In the genomic region with DNA sequence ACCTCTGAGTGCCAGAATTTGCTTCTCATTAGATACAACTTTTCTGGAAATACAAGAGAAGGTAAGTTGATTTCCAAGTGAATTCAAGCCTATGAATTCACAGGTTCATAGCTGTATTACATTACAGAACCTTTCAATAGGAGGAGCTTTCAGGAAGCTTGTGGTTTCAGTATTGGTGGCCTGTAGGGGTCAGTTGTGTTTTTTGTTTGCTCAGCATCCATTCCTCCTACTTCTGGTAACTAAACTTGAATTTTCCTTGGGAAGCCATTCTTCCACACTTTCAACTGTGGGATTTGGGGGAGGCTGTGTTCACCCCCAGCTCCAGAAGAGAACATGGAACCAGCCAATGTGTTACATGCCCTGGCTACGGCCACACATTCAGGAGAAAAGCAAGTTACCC, we compare ENCODE assay signal across 16 cellular contexts. TPM values are rescaled to one million over a fixed set of nuclear protein-coding genes. Genes with fewer than 3 reads are reported as not detected.
DNase-seq lines count a peak whose midpoint lies in the region; TF ChIP-seq lines count a peak whose summit lies in the region.
"Had no signal": no experiment of that assay in that cellular context is flagged by ENCODE, and none has a peak within 500 bp of the region (broad histone marks: within the 10 kb centered on the region; RNA-seq: fewer than 3 reads in every experiment).

No MANE protein-coding gene starts in this region.

- H3K4me1 ChIP-seq in Loucy (ENCODE audit: insufficient read depth, low read length, poor library complexity, severe bottlenecking) (peaks cover 12% of the 10 kb centered on the region), mesenchymal stem cell (ENCODE audit: control insufficient read depth, insufficient read depth, low read depth, low read length) (no peaks in the 10 kb centered on the region)

- H3K27me3 ChIP-seq in Loucy (ENCODE audit: insufficient read depth, low read length, poor library complexity, severe bottlenecking) (no peaks in the 10 kb centered on the region), mesenchymal stem cell (ENCODE audit: control insufficient read depth in 1 of 2, insufficient read depth in 1 of 2, low read length in 2 of 2) (peaks cover 0 to 39% of the 10 kb centered on the region in 2 experiments)
- H3K27me3 ChIP-seq: neutrophil had no signal

- H2BK15ac ChIP-seq in mesenchymal stem cell (ENCODE audit: low read depth, poor library complexity, severe bottlenecking), result no peak overlapping the region

- H3K4me1 Mint-ChIP-seq in activated T-helper 1 cell treated with anti-CD3 and anti-CD28 coated beads, Interleukin-12 subunit alpha, Interleukin-12 subunit beta, Interleukin-2, Interleukin-4 antibody, amounts not matched to agents 30 ng/mL and 10 ng/mL and 1 ng/mL, durations not matched to agents 14 hours and 24 hours and 36 hours (ENCODE audit: low read depth), result peaks cover 6% of the 10 kb centered on the region
- H3K4me1 Mint-ChIP-seq: T-helper 17 cell had no signal

- H3K27me3 Mint-ChIP-seq in activated T-helper 1 cell treated with anti-CD3 and anti-CD28 coated beads, Interleukin-12 subunit alpha, Interleukin-12 subunit beta, Interleukin-2, Interleukin-4 antibody, amounts not matched to agents 30 ng/mL and 10 ng/mL and 1 ng/mL, durations not matched to agents 14 hours and 24 hours and 36 hours (ENCODE audit: insufficient read depth), result peaks cover 21% of the 10 kb centered on the region
- H3K27me3 Mint-ChIP-seq: activated CD8-positive, alpha-beta T cell treated with anti-CD3 and anti-CD28 coated beads for 36 hours; T-helper 17 cell had no signal

- 85% methylated on average over 1 of the region's 1 CpG for WGBS in mesenchymal stem cell

- no peak overlapping the region for H2BK120ac ChIP-seq in mesenchymal stem cell (ENCODE audit: low read depth, low read length)

- no peak overlapping the region for H2BK5ac ChIP-seq in mesenchymal stem cell (ENCODE audit: low read depth, low read length, poor library complexity, severe bottlenecking)

- H3K9ac ChIP-seq in Loucy (ENCODE audit: low read depth, low read length, poor library complexity, severe bottlenecking) (no peak overlapping the region), mesenchymal stem cell (ENCODE audit: low read length) (no peak overlapping the region)

- no peak overlapping the region for H2AFZ ChIP-seq in Loucy (ENCODE audit: low read length)
- no peak overlapping the region for H2AFZ ChIP-seq in mesenchymal stem cell (ENCODE audit: low read depth, low read length)

- no peaks in the 10 kb centered on the region for H4K20me1 ChIP-seq in Loucy (ENCODE audit: insufficient read depth, low read length, poor library complexity, severe bottlenecking)

- H3K14ac ChIP-seq in mesenchymal stem cell (ENCODE audit: low read length in 2 of 2), result no peak overlapping the region

- H3K23ac ChIP-seq in mesenchymal stem cell (ENCODE audit: low read length in 2 of 2), result no peak overlapping the region

- H2AK5ac ChIP-seq in mesenchymal stem cell (ENCODE audit: low read length, severe bottlenecking), result no peak overlapping the region

- no peaks in the 10 kb centered on the region for H3K9me2 ChIP-seq in Loucy (replicated peaks; ENCODE audit: low read depth, low read length)

- no peak overlapping the region for H3K4me3 Mint-ChIP-seq in activated T-helper 1 cell treated with anti-CD3 and anti-CD28 coated beads, Interleukin-12 subunit alpha, Interleukin-12 subunit beta, Interleukin-2, Interleukin-4 antibody, amounts not matched to agents 30 ng/mL and 10 ng/mL and 1 ng/mL, durations not matched to agents 14 hours and 24 hours and 36 hours
- H3K4me3 Mint-ChIP-seq: activated CD8-positive, alpha-beta T cell treated with anti-CD3 and anti-CD28 coated beads for 36 hours; T-helper 17 cell; type B pancreatic cell had no signal

- peaks cover 9% of the 10 kb centered on the region; the same call in 1 of the 2 replicates for H3F3A ChIP-seq in Loucy (ENCODE audit: low read depth)

- in situ Hi-C loops in astrocyte of the spinal cord (cut with HindIII; ENCODE audit: low sequenced_read_pairs), result loop anchor here (25.0 kb wide), 1 partner anchor 107 kb away; no protein-coding TSS in a partner anchor

- no peak overlapping the region for H3K27ac Mint-ChIP-seq in activated T-helper 1 cell treated with anti-CD3 and anti-CD28 coated beads, Interleukin-12 subunit alpha, Interleukin-12 subunit beta, Interleukin-2, Interleukin-4 antibody, amounts not matched to agents 30 ng/mL and 10 ng/mL and 1 ng/mL, durations not matched to agents 14 hours and 24 hours and 36 hours
- H3K27ac Mint-ChIP-seq: activated CD8-positive, alpha-beta T cell treated with anti-CD3 and anti-CD28 coated beads for 36 hours; T-helper 17 cell; type B pancreatic cell had no signal

- no peak overlapping the region for H2BK12ac ChIP-seq in mesenchymal stem cell (ENCODE audit: low read length in 2 of 2)

- H3K79me2 ChIP-seq in Loucy (ENCODE audit: insufficient read depth, low read length), result no peaks in the 10 kb centered on the region

- no peaks in the 10 kb centered on the region for H3K36me3 Mint-ChIP-seq in activated T-helper 1 cell treated with anti-CD3 and anti-CD28 coated beads, Interleukin-12 subunit alpha, Interleukin-12 subunit beta, Interleukin-2, Interleukin-4 antibody, amounts not matched to agents 30 ng/mL and 10 ng/mL and 1 ng/mL, durations not matched to agents 14 hours and 24 hours and 36 hours (ENCODE audit: low read depth)
- H3K36me3 Mint-ChIP-seq: type B pancreatic cell had no signal

- H3K4me3 ChIP-seq in Loucy (ENCODE audit: low read length, poor library complexity, severe bottlenecking), result no peak overlapping the region
- H3K4me3 ChIP-seq in astrocyte of the spinal cord (ENCODE audit: low read depth, low read length), result no peak overlapping the region
- H3K4me3 ChIP-seq in mesenchymal stem cell (ENCODE audit: insufficient read depth in 1 of 2, low read depth in 1 of 2, low read length in 2 of 2), result no peak overlapping the region
- H3K4me3 ChIP-seq: lung had no signal

- H3K27ac ChIP-seq in mesenchymal stem cell (ENCODE audit: low read length, poor library complexity, severe bottlenecking), result no peak overlapping the region
- H3K27ac ChIP-seq: 22Rv1, neutrophil had no signal

- H3K18ac ChIP-seq in mesenchymal stem cell (ENCODE audit: low read depth in 1 of 2, low read length in 2 of 2), result no peak overlapping the region

- intact Hi-C loops in activated T-helper 1 cell treated with anti-CD3 and anti-CD28 coated beads, Interleukin-12 subunit alpha, Interleukin-12 subunit beta, Interleukin-2, Interleukin-4 antibody, amounts not matched to agents 30 ng/mL and 10 ng/mL and 1 ng/mL, durations not matched to agents 14 hours and 24 hours and 36 hours (cut with micrococcal nuclease), result no loop called here

- no peak overlapping the region for H3K4ac ChIP-seq in mesenchymal stem cell (ENCODE audit: low read depth in 1 of 2, low read length in 2 of 2)

- H3K9me3 ChIP-seq in Loucy (ENCODE audit: insufficient read depth, low read depth, low read length), result no peaks in the 10 kb centered on the region
- H3K9me3 ChIP-seq in mesenchymal stem cell (ENCODE audit: control insufficient read depth, low read length), result no peaks in the 10 kb centered on the region
- H3K9me3 ChIP-seq: neutrophil had no signal

- no peak overlapping the region for H4K91ac ChIP-seq in mesenchymal stem cell (ENCODE audit: low read length)

- no peaks in the 10 kb centered on the region for H3K79me1 ChIP-seq in mesenchymal stem cell (replicated peaks; ENCODE audit: low read length, poor library complexity, severe bottlenecking)

- peak; percentile 42 for TF ChIP-seq CTCF in Loucy (conservative IDR thresholded peaks at IDR 0.05; ENCODE audit: low read length)
- TF ChIP-seq CTCF in astrocyte of the spinal cord (IDR thresholded peaks at IDR 0.05; ENCODE audit: low read depth, low read length), result peak; percentile 28

- no peaks in the 10 kb centered on the region for H3K9me3 Mint-ChIP-seq in activated T-helper 1 cell treated with anti-CD3 and anti-CD28 coated beads, Interleukin-12 subunit alpha, Interleukin-12 subunit beta, Interleukin-2, Interleukin-4 antibody, amounts not matched to agents 30 ng/mL and 10 ng/mL and 1 ng/mL, durations not matched to agents 14 hours and 24 hours and 36 hours
- H3K9me3 Mint-ChIP-seq: activated CD8-positive, alpha-beta T cell treated with anti-CD3 and anti-CD28 coated beads for 36 hours; type B pancreatic cell had no signal

- H3K36me3 ChIP-seq in Loucy (ENCODE audit: insufficient read depth, low read length), result no peaks in the 10 kb centered on the region
- peaks cover 0 to 5% of the 10 kb centered on the region in 2 experiments for H3K36me3 ChIP-seq in mesenchymal stem cell (ENCODE audit: control insufficient read depth in 1 of 2, insufficient read depth in 2 of 2, low read depth in 1 of 2, low read length in 2 of 2)
- H3K36me3 ChIP-seq: neutrophil had no signal

- no peak overlapping the region for H3K4me2 ChIP-seq in Loucy (ENCODE audit: low read depth, low read length, poor library complexity, severe bottlenecking)
- no peak overlapping the region for H3K4me2 ChIP-seq in mesenchymal stem cell (ENCODE audit: low read length, poor library complexity, severe bottlenecking)

- DNase-seq in DMS 273 (lab: John Stamatoyannopoulos, UW; ENCODE audit: unreplicated experiment) (peak; percentile 20), DMS 273 treated with DMSO at 0.1 percent for 48 hours (lab: John Stamatoyannopoulos, UW) (no peak), astrocyte of the spinal cord (ENCODE audit: low read depth, low spot score) (no peak), mesenchymal stem cell (peak; percentile 25), UCSD-AML1 (lab: John Stamatoyannopoulos, UW; ENCODE audit: unreplicated experiment) (no peak)
- no peak for DNase-seq in activated T-helper 1 cell treated with anti-CD3 and anti-CD28 coated beads, Interleukin-12 subunit alpha, Interleukin-12 subunit beta, Interleukin-2, Interleukin-4 antibody, amounts not matched to agents 30 ng/mL and 10 ng/mL and 1 ng/mL, durations not matched to agents 14 hours and 24 hours and 36 hours (ENCODE audit: low spot score)
- no peak for DNase-seq in stimulated activated naive CD4-positive, alpha-beta T cell (lab: John Stamatoyannopoulos, UW)
- DNase-seq: activated CD8-positive, alpha-beta T cell treated with anti-CD3 and anti-CD28 coated beads for 36 hours; activated naive CD4-positive, alpha-beta T cell treated with Interleukin-2 at 50 U/mL for 16 hours; NK-92 treated with Interleukin-12 subunit alpha and Interleukin-12 subunit beta, amount 100 ng/mL, for 24 hours; T-helper 17 cell had no signal

- no peak overlapping the region for H4K8ac ChIP-seq in mesenchymal stem cell (ENCODE audit: low read length)

RNA-seq across cellular contexts. Expression of gene CYSTM1, which starts 5.6 kb away (rescaled TPM):
- 40.5 TPM for polyA plus RNA-seq in mesenchymal stem cell (2013, experiment 1 of 2)
- 40.9 TPM for polyA plus RNA-seq in mesenchymal stem cell (2013, experiment 2 of 2)
- total RNA-seq in activated T-helper 1 cell treated with anti-CD3 and anti-CD28 coated beads, Interleukin-12 subunit alpha, Interleukin-12 subunit beta, Interleukin-2, Interleukin-4 antibody, amounts not matched to agents 30 ng/mL and 10 ng/mL and 1 ng/mL, durations not matched to agents 14 hours and 24 hours and 36 hours, result 16.6 and 17.2 TPM in 2 replicates

RNA-seq across cellular contexts. Expression of gene IGIP, which starts 43.7 kb away (rescaled TPM):
- 0.98 TPM for polyA plus RNA-seq in mesenchymal stem cell (2013, experiment 1 of 2)
- 1.0 TPM for polyA plus RNA-seq in mesenchymal stem cell (2013, experiment 2 of 2)
- 2.5 and 3.5 TPM in 2 replicates for total RNA-seq in activated T-helper 1 cell treated with anti-CD3 and anti-CD28 coated beads, Interleukin-12 subunit alpha, Interleukin-12 subunit beta, Interleukin-2, Interleukin-4 antibody, amounts not matched to agents 30 ng/mL and 10 ng/mL and 1 ng/mL, durations not matched to agents 14 hours and 24 hours and 36 hours

RNA-seq across cellular contexts. Expression of gene PURA, which starts 55.5 kb away (rescaled TPM):
- polyA plus RNA-seq in mesenchymal stem cell (2013, experiment 1 of 2), result 4.3 TPM
- 4.3 TPM for polyA plus RNA-seq in mesenchymal stem cell (2013, experiment 2 of 2)
- 10.6 and 12.2 TPM in 2 replicates for total RNA-seq in activated T-helper 1 cell treated with anti-CD3 and anti-CD28 coated beads, Interleukin-12 subunit alpha, Interleukin-12 subunit beta, Interleukin-2, Interleukin-4 antibody, amounts not matched to agents 30 ng/mL and 10 ng/mL and 1 ng/mL, durations not matched to agents 14 hours and 24 hours and 36 hours

Comparison
In these comparisons a context has a peak if more than half of its experiments do, and no peak if none do; other contexts are left out.
1. DNase-seq: peak in DMS 273 (single experiment) and mesenchymal stem cell (single experiment); none in DMS 273 treated with DMSO at 0.1 percent for 48 hours (single experiment), astrocyte of the spinal cord (single experiment), activated T-helper 1 cell treated with anti-CD3 and anti-CD28 coated beads, Interleukin-12 subunit alpha, Interleukin-12 subunit beta, Interleukin-2, Interleukin-4 antibody, amounts not matched to agents 30 ng/mL and 10 ng/mL and 1 ng/mL, durations not matched to agents 14 hours and 24 hours and 36 hours (single experiment), stimulated activated naive CD4-positive, alpha-beta T cell (0 of 6) and UCSD-AML1 (single experiment).